In genomic region chr1:162973381-162973795, GRCh38 we compare ENCODE assay signal across 15 cellular contexts.
DNase-seq lines count a peak whose midpoint lies in the region; ATAC-seq and TF ChIP-seq lines count a peak whose summit lies in the region.
"Had no signal": no experiment of that assay in that cellular context is flagged by ENCODE, and none has a peak within 500 bp of the region (broad histone marks: within the 10 kb centered on the region; RNA-seq: fewer than 3 reads in every experiment).

No MANE protein-coding gene starts in this region.

- no peak for ATAC-seq in HG03565 (IDR thresholded peaks at IDR 0.05; ENCODE audit: unreplicated experiment)
- ATAC-seq: activated T-cell treated with anti-CD3 and anti-CD28 coated beads, Interleukin-2, amount 50 U/mL, for 4 hours; effector memory CD8-positive, alpha-beta T cell had no signal

- TF ChIP-seq CTCF in AG10803 (conservative IDR thresholded peaks at IDR 0.05; ENCODE audit: low read length): no peak

- no peak overlapping the region for H3K4me3 ChIP-seq in AG10803 (ENCODE audit: low read length)
- H3K4me3 ChIP-seq: BLaER1, vagina had no signal

- DNase-seq in AG10803 (ENCODE audit: low read depth): peak; percentile 91
- DNase-seq in NCI-H226: peak; percentile 78
- peak; percentile 57 for DNase-seq in dermis blood vessel endothelial cell
- DNase-seq in myocyte (ENCODE audit: low read depth): peak; percentile 55
- no peak for DNase-seq in activated T-cell treated with anti-CD3 and anti-CD28 coated beads, Interleukin-2, amount 50 U/mL, for 1 hour
- no peak for DNase-seq in mesenteric fat pad (ENCODE audit: low spot score)
- no peak for DNase-seq in NCI-H526 (lab: John Stamatoyannopoulos, UW)
- DNase-seq: activated T-cell treated with anti-CD3 and anti-CD28 coated beads, Interleukin-2, amount 50 U/mL, for 4 hours; anterior cingulate cortex; DMS79 treated with DMSO at 0.1 percent for 48 hours; effector memory CD8-positive, alpha-beta T cell; NCI-H2081 treated with DMSO at 0.1 percent for 48 hours had no signal

Comparison
In these comparisons a context has a peak if more than half of its experiments do, and no peak if none do; other contexts are left out.
1. DNase-seq: peak in AG10803 (single experiment), NCI-H226 (single experiment), dermis blood vessel endothelial cell (single experiment) and myocyte (single experiment); none in activated T-cell treated with anti-CD3 and anti-CD28 coated beads, Interleukin-2, amount 50 U/mL, for 1 hour (single experiment), mesenteric fat pad (single experiment) and NCI-H526 (0 of 2).